8 cellular contexts compared by ENCODE assay signal in the genomic region with DNA sequence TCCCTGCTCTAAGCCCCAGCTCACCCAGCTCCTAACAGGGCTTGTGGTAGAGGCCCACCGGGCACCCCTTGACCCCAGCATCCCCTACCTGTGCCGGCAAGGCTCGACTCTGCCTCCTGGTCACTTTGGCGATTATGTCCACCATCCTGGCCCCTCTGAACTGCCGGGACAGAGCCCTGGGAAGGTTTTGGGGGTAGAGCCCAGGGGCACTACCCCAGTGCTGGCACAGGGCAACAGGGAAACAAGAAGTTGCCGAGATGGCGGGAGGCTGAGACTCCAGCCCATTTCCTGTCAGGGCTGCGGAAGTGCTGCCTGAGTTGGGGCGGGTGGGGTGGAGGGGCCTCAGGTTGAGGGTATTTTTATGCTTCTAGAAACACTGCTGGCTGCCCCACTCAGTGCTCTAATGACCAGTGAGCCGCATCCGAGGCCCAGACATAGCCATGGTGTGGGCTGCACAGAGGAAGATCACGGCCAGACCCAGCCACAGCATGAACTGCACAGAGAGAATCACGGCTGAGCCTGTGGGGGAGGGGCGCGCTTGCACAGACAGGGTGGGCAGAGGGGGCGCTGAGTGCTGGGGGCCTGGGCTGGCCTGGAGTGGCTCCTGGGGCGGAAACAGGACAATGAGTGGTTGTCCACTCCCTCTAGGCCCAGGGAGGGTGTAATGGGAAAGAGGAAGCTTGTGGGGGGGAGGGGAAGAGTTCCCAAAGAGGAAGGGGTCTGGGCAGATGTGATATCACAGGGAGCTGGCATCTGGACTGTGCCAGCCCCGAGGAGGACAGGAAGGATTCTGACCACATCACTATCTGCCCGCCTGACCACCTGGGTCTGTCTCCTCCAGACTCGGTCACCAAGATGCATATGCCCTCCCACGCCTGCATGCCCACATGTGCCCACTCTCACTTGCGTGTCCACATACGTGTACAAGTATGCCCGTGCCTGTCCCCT. TPM values are rescaled to one million over a fixed set of nuclear protein-coding genes. Genes with fewer than 3 reads are reported as not detected.
DNase-seq lines count a peak whose midpoint lies in the region; ATAC-seq, FAIRE-seq and TF ChIP-seq lines count a peak whose summit lies in the region.

No MANE protein-coding gene starts in this region.

- peak overlapping the region; percentile 99 for H3K4me3 Mint-ChIP-seq in T-helper 2 cell treated with Interferon-gamma antibody and Interleukin-4, amounts not matched to agents 5 μg/mL and 100 μg/mL, for 36 hours
- H3K4me3 Mint-ChIP-seq in chondrocyte (ENCODE audit: unreplicated experiment), result no peak overlapping the region
- H3K4me3 Mint-ChIP-seq in Caco-2 (ENCODE audit: unreplicated experiment), result no peak overlapping the region

- FAIRE-seq in pancreas (lab: Jason Lieb, UNC), result no peak

- H3K9me3 Mint-ChIP-seq in T-helper 2 cell treated with Interferon-gamma antibody and Interleukin-4, amounts not matched to agents 5 μg/mL and 100 μg/mL, for 36 hours, result no peaks in the 10 kb centered on the region
- H3K9me3 Mint-ChIP-seq in chondrocyte (ENCODE audit: low read depth), result no peaks in the 10 kb centered on the region
- no peaks in the 10 kb centered on the region for H3K9me3 Mint-ChIP-seq in Caco-2 (ENCODE audit: unreplicated experiment)

- BruUV-seq in Caco-2 (replicated peaks; lab: Mats Ljungman, UMichigan), result no TSS peak

- H3K36me3 Mint-ChIP-seq in T-helper 2 cell treated with Interferon-gamma antibody and Interleukin-4, amounts not matched to agents 5 μg/mL and 100 μg/mL, for 36 hours (ENCODE audit: low read depth), result peaks cover 24% of the 10 kb centered on the region
- H3K36me3 Mint-ChIP-seq in chondrocyte (ENCODE audit: low read depth), result no peaks in the 10 kb centered on the region
- H3K36me3 Mint-ChIP-seq in Caco-2 (ENCODE audit: insufficient read depth, unreplicated experiment), result peaks cover 28% of the 10 kb centered on the region

- 78 to 85% methylated on average over 24 of the region's 24 CpGs for WGBS in pancreas, 2 donors

- ATAC-seq in pancreas (peak in 3 of 4 donors; percentile 14 to 61 (median 54)), GM21717 (IDR thresholded peaks at IDR 0.05; ENCODE audit: unreplicated experiment) (no peak), GM19023 (IDR thresholded peaks at IDR 0.05; ENCODE audit: unreplicated experiment) (no peak), GM18858 (IDR thresholded peaks at IDR 0.05; ENCODE audit: unreplicated experiment) (no peak)

- H3K4me1 ChIP-seq in pancreas (no peaks in the 10 kb centered on the region), Caco-2 (peaks cover 30% of the 10 kb centered on the region)

- H3K27me3 ChIP-seq in pancreas, result no peaks in the 10 kb centered on the region
- no peaks in the 10 kb centered on the region for H3K27me3 ChIP-seq in Caco-2 (replicated peaks; ENCODE audit: control insufficient read depth, insufficient read depth, low read length)

- POLR2A ChIA-PET in Caco-2 (lab: Charles Lee), result no interaction called here

- CTCF ChIA-PET in Caco-2 (lab: Charles Lee), result no interaction called here

- H3K9me3 ChIP-seq in pancreas (no peaks in the 10 kb centered on the region), Caco-2 (no peaks in the 10 kb centered on the region)

- H3K36me3 ChIP-seq in pancreas (no peaks in the 10 kb centered on the region), Caco-2 (ENCODE audit: control insufficient read depth, insufficient read depth, low read length) (peaks cover 2% of the 10 kb centered on the region)

- peak overlapping the region; percentile 94 for H3K27ac Mint-ChIP-seq in T-helper 2 cell treated with Interferon-gamma antibody and Interleukin-4, amounts not matched to agents 5 μg/mL and 100 μg/mL, for 36 hours
- H3K27ac Mint-ChIP-seq in chondrocyte (ENCODE audit: unreplicated experiment) (no peak overlapping the region), Caco-2 (ENCODE audit: unreplicated experiment) (no peak overlapping the region)

- H3K4me3 ChIP-seq in pancreas (peak overlapping the region in 2 of 4 donors; percentile 1 to 37), Caco-2 (ENCODE audit: low read depth, low read length) (no peak overlapping the region)

- TF ChIP-seq CTCF in chondrocyte (IDR thresholded peaks at IDR 0.05), result no peak
- TF ChIP-seq CTCF in pancreas (IDR thresholded peaks at IDR 0.05), result no peak
- TF ChIP-seq CTCF in Caco-2 (IDR thresholded peaks at IDR 0.05; ENCODE audit: insufficient read depth in 1 of 2, low read depth in 1 of 2, low read length in 1 of 2, severe bottlenecking in 1 of 2, unreplicated experiment in 1 of 2), result no peak

- peak overlapping the region in 2 of 4 donors; percentile 47 to 48 for H3K27ac ChIP-seq in pancreas

- DNase-seq in GM19238 (ENCODE audit: insufficient read length, low spot score) (peak; percentile 89), chondrocyte (ENCODE audit: low spot score) (peak; percentile 75), pancreas (peak in 1 of 6 donors; percentile 53), Caco-2 (no peak)
- peak; percentile 44 for DNase-seq in T-helper 2 cell treated with Interferon-gamma antibody and Interleukin-4, amounts not matched to agents 5 μg/mL and 100 μg/mL, for 36 hours (ENCODE audit: low spot score)

- peaks cover 36% of the 10 kb centered on the region for H3K4me1 Mint-ChIP-seq in T-helper 2 cell treated with Interferon-gamma antibody and Interleukin-4, amounts not matched to agents 5 μg/mL and 100 μg/mL, for 36 hours (ENCODE audit: low read depth)
- H3K4me1 Mint-ChIP-seq in chondrocyte (ENCODE audit: low read depth), result no peaks in the 10 kb centered on the region
- peaks cover 22% of the 10 kb centered on the region for H3K4me1 Mint-ChIP-seq in Caco-2 (ENCODE audit: low read depth, unreplicated experiment)

- no peaks in the 10 kb centered on the region for H3K27me3 Mint-ChIP-seq in T-helper 2 cell treated with Interferon-gamma antibody and Interleukin-4, amounts not matched to agents 5 μg/mL and 100 μg/mL, for 36 hours (ENCODE audit: low read depth)
- H3K27me3 Mint-ChIP-seq in chondrocyte (ENCODE audit: low read depth) (no peaks in the 10 kb centered on the region), Caco-2 (ENCODE audit: insufficient read depth, unreplicated experiment) (no peaks in the 10 kb centered on the region)

- intact Hi-C loops in pancreas (cut with DNase I), result no loop called here
- intact Hi-C loops in Caco-2 (cut with micrococcal nuclease; ENCODE audit: unreplicated experiment), result no loop called here

RNA-seq across cellular contexts. Expression of gene ARHGAP27, which starts 22.3 kb away (rescaled TPM):
- total RNA-seq in chondrocyte (1.5 to 2.7 TPM (median 2.0 TPM) in 3 replicates), pancreas (10 to 100 TPM in 1 of 6 donors, 1 to 10 TPM in 5; 3.1 to 17.3 (median 6.1) TPM), Caco-2 (2022) (35.9 and 40.2 TPM in 2 replicates)
- polyA plus RNA-seq in pancreas, result 10 to 100 TPM; 16.9 to 22.4 TPM

Comparison
In these comparisons a context has a peak if more than half of its experiments do, and no peak if none do; other contexts are left out.
1. DNase-seq: peak in GM19238 (single experiment), T-helper 2 cell treated with Interferon-gamma antibody and Interleukin-4, amounts not matched to agents 5 μg/mL and 100 μg/mL, for 36 hours (single experiment) and chondrocyte (single experiment); none in Caco-2 (0 of 2).
2. ATAC-seq: peak in pancreas (3 of 4); none in GM21717 (single experiment), GM19023 (single experiment) and GM18858 (single experiment).